ENCODE assay signal across 8 cellular contexts in genomic region chr9:37371565-37372464, GRCh38. TPM values are rescaled to one million over a fixed set of nuclear protein-coding genes. Genes with fewer than 3 reads are reported as not detected.
DNase-seq lines count a peak whose midpoint lies in the region; ATAC-seq and TF ChIP-seq lines count a peak whose summit lies in the region.

No MANE protein-coding gene starts in this region.

- ATAC-seq in GM21825 (IDR thresholded peaks at IDR 0.05; ENCODE audit: unreplicated experiment) = peak; percentile 22

- no peaks in the 10 kb centered on the region for H3K27me3 ChIP-seq in neural progenitor cell

- no peaks in the 10 kb centered on the region for H3K27me3 Mint-ChIP-seq in neural progenitor cell (ENCODE audit: insufficient read depth, low read depth)

- H3K4me2 ChIP-seq in neural progenitor cell = no peak overlapping the region

- no peak for TF ChIP-seq CTCF in neural progenitor cell (IDR thresholded peaks at IDR 0.05)

- H3K4me3 ChIP-seq in neural progenitor cell = no peak overlapping the region

- H3K79me2 ChIP-seq in neural progenitor cell (ENCODE audit: low read depth) = no peaks in the 10 kb centered on the region

- H4K20me1 ChIP-seq in neural progenitor cell (ENCODE audit: low read depth) = no peaks in the 10 kb centered on the region

- no peak overlapping the region for H2AFZ ChIP-seq in neural progenitor cell (replicated peaks)

- no peak overlapping the region for H3K27ac Mint-ChIP-seq in neural progenitor cell

- no peak overlapping the region for H3K9ac ChIP-seq in neural progenitor cell

- peaks cover 10% of the 10 kb centered on the region for H3K4me1 Mint-ChIP-seq in neural progenitor cell

- no peaks in the 10 kb centered on the region for H3K36me3 Mint-ChIP-seq in neural progenitor cell

- no peaks in the 10 kb centered on the region for H3K9me3 ChIP-seq in neural progenitor cell (ENCODE audit: low read depth)

- no peak overlapping the region for H3K27ac ChIP-seq in neural progenitor cell

- H3F3A ChIP-seq in neural progenitor cell (ENCODE audit: low read depth) = no peaks in the 10 kb centered on the region

- peak; percentile 12 for DNase-seq in NCI-H1092 (lab: John Stamatoyannopoulos, UW)
- DNase-seq in NCI-H1092 treated with DMSO at 0.1 percent for 48 hours (lab: John Stamatoyannopoulos, UW) = no peak
- peak; percentile 14 for DNase-seq in LHCN-M2 (ENCODE audit: low read depth)
- DNase-seq in left kidney (ENCODE audit: low read depth, low spot score) = peak; percentile 9
- no peak for DNase-seq in NCI-H1105 (lab: John Stamatoyannopoulos, UW)
- DNase-seq in NCI-H1417 (lab: John Stamatoyannopoulos, UW) = no peak
- no peak for DNase-seq in neural progenitor cell (ENCODE audit: low spot score)

- no peak overlapping the region for H3K4me3 Mint-ChIP-seq in neural progenitor cell

- peaks cover 6% of the 10 kb centered on the region for H3K4me1 ChIP-seq in neural progenitor cell

- no peaks in the 10 kb centered on the region for H3K9me3 Mint-ChIP-seq in neural progenitor cell

- no peaks in the 10 kb centered on the region for H3K36me3 ChIP-seq in neural progenitor cell

RNA-seq across cellular contexts. Expression of gene GRHPR, which starts 50.7 kb away (rescaled TPM):
- 195 and 217 TPM in 2 replicates for total RNA-seq in LHCN-M2 (2014; rRNA removed)
- polyA plus RNA-seq in LHCN-M2 (2012) = 196 TPM
- total RNA-seq in neural progenitor cell (ENCODE audit: low replicate concordance) = 116 and 187 TPM in 2 replicates

Comparison
In these comparisons a context has a peak if more than half of its experiments do, and no peak if none do; other contexts are left out.
1. DNase-seq: peak in NCI-H1092 (single experiment), LHCN-M2 (single experiment) and left kidney (single experiment); none in NCI-H1092 treated with DMSO at 0.1 percent for 48 hours (single experiment), NCI-H1105 (single experiment), NCI-H1417 (0 of 3) and neural progenitor cell (single experiment).